Comparison of ENCODE assay signal across 15 cellular contexts in genomic region chr4:79082988-79083387, GRCh38.
"Had no signal": no experiment of that assay in that cellular context is flagged by ENCODE, and none has a peak within 500 bp of the region (broad histone marks: within the 10 kb centered on the region; RNA-seq: fewer than 3 reads in every experiment).

No MANE protein-coding gene starts in this region.

- ATAC-seq: activated CD4-positive, alpha-beta T cell treated with anti-CD3 and anti-CD28 coated beads for 36 hours; activated CD8-positive, alpha-beta memory T cell treated with anti-CD3 and anti-CD28 coated beads, Interleukin-2, amount 10 ng/mL, durations not matched to agents 7 days and 5 days; foreskin keratinocyte; left lobe of liver; mucosa of descending colon; naive thymus-derived CD8-positive, alpha-beta T cell; stimulated activated effector memory CD8-positive, alpha-beta T cell treated with anti-CD3 and anti-CD28 coated beads, Interleukin-12 subunit alpha, Interleukin-12 subunit beta, amount 100 ng/mL, for 72 hours; T-helper 17 cell; upper lobe of right lung had no signal

- DNase-seq: activated CD4-positive, alpha-beta memory T cell treated with anti-CD3 and anti-CD28 coated beads for 36 hours; activated CD4-positive, alpha-beta T cell treated with anti-CD3 and anti-CD28 coated beads for 36 hours; activated CD8-positive, alpha-beta memory T cell treated with anti-CD3 and anti-CD28 coated beads, Interleukin-2, amount 10 ng/mL, durations not matched to agents 7 days and 5 days; activated naive CD4-positive, alpha-beta T cell treated with anti-CD3 and anti-CD28 coated beads, Interleukin-2, amount 50 U/mL, for 16 hours; activated T-cell treated with anti-CD3 and anti-CD28 coated beads, Interleukin-2, amount 50 U/mL, for 1 hour; caudate nucleus; foreskin keratinocyte; mucosa of descending colon; naive thymus-derived CD8-positive, alpha-beta T cell; nucleus accumbens; T-helper 17 cell; upper lobe of right lung had no signal

- H3K36me3 ChIP-seq: adrenal gland, upper lobe of right lung had no signal

- H3K4me1 ChIP-seq: adrenal gland, foreskin keratinocyte, upper lobe of right lung had no signal

- H3K27me3 ChIP-seq: adrenal gland, upper lobe of right lung had no signal

- H3K27ac ChIP-seq: foreskin keratinocyte, upper lobe of right lung had no signal

- H3K4me3 ChIP-seq: adrenal gland, mucosa of descending colon, upper lobe of right lung had no signal
